8 cellular contexts compared by ENCODE assay signal in genomic region chr20:53934421-53935352, GRCh38.
DNase-seq lines count a peak whose midpoint lies in the region; ATAC-seq and TF ChIP-seq lines count a peak whose summit lies in the region.

No MANE protein-coding gene starts in this region.

- no peaks in the 10 kb centered on the region for H3K27me3 Mint-ChIP-seq in T-helper 2 cell treated with Interferon-gamma antibody and Interleukin-4, amounts not matched to agents 5 μg/mL and 100 μg/mL, for 36 hours (ENCODE audit: low read depth)

- no peak for TF ChIP-seq POLR2A in sigmoid colon (IDR thresholded peaks at IDR 0.05)

- H3K27me3 ChIP-seq in sigmoid colon: no peaks in the 10 kb centered on the region

- H3K9me3 ChIP-seq in sigmoid colon: no peaks in the 10 kb centered on the region

- H3K36me3 ChIP-seq in sigmoid colon: no peaks in the 10 kb centered on the region

- H3K27ac Mint-ChIP-seq in T-helper 2 cell treated with Interferon-gamma antibody and Interleukin-4, amounts not matched to agents 5 μg/mL and 100 μg/mL, for 36 hours: peak overlapping the region; percentile 85

- peaks cover 55% of the 10 kb centered on the region for H3K4me1 Mint-ChIP-seq in T-helper 2 cell treated with Interferon-gamma antibody and Interleukin-4, amounts not matched to agents 5 μg/mL and 100 μg/mL, for 36 hours (ENCODE audit: low read depth)

- TF ChIP-seq EP300 in sigmoid colon (IDR thresholded peaks at IDR 0.05): no peak

- H3K4me3 Mint-ChIP-seq in T-helper 2 cell treated with Interferon-gamma antibody and Interleukin-4, amounts not matched to agents 5 μg/mL and 100 μg/mL, for 36 hours: peak overlapping the region; percentile 60

- intact Hi-C loops in sigmoid colon (cut with DNase I): no loop called here

- TF ChIP-seq CTCF in foreskin fibroblast (IDR thresholded peaks at IDR 0.05; ENCODE audit: low read depth, low read length) (no peak), sigmoid colon (IDR thresholded peaks at IDR 0.05) (no peak)

- H3K4me1 ChIP-seq in sigmoid colon: peaks cover 0 to 20% (median 12%) of the 10 kb centered on the region in 4 donors

- H3K36me3 Mint-ChIP-seq in T-helper 2 cell treated with Interferon-gamma antibody and Interleukin-4, amounts not matched to agents 5 μg/mL and 100 μg/mL, for 36 hours (ENCODE audit: low read depth): no peaks in the 10 kb centered on the region

- ATAC-seq in activated CD4-positive, CD25-positive, alpha-beta regulatory T cell treated with anti-CD3 and anti-CD28 coated beads, Interleukin-2, amount 50 U/mL, for 24 hours: peak; percentile 45 to 65
- peak; percentile 31 for ATAC-seq in HG03196 (IDR thresholded peaks at IDR 0.05; ENCODE audit: unreplicated experiment)
- no peak for ATAC-seq in GM19463 (IDR thresholded peaks at IDR 0.05; ENCODE audit: unreplicated experiment)

- peak overlapping the region; percentile 42 to 61 (median 54) for H3K27ac ChIP-seq in sigmoid colon

- H3K9me3 Mint-ChIP-seq in T-helper 2 cell treated with Interferon-gamma antibody and Interleukin-4, amounts not matched to agents 5 μg/mL and 100 μg/mL, for 36 hours: no peaks in the 10 kb centered on the region

- DNase-seq in activated CD4-positive, CD25-positive, alpha-beta regulatory T cell (lab: John Stamatoyannopoulos, UW): no peak
- DNase-seq in T-helper 2 cell treated with Interferon-gamma antibody and Interleukin-4, amounts not matched to agents 5 μg/mL and 100 μg/mL, for 36 hours (ENCODE audit: low spot score): peak; percentile 20
- DNase-seq in foreskin fibroblast (peak; percentile 76 to 81), sigmoid colon (no peak), GM19238 (ENCODE audit: insufficient read length, low spot score) (no peak)

- no peak overlapping the region for H3K4me3 ChIP-seq in foreskin fibroblast (ENCODE audit: low read depth in 1 of 2, low read length in 2 of 2)
- no peak overlapping the region for H3K4me3 ChIP-seq in sigmoid colon

- WGBS in sigmoid colon, 2 donors: 36 to 77% methylated on average over 6 of the region's 6 CpGs

Comparison
In these comparisons a context has a peak if more than half of its experiments do, and no peak if none do; other contexts are left out.
1. DNase-seq: peak in T-helper 2 cell treated with Interferon-gamma antibody and Interleukin-4, amounts not matched to agents 5 μg/mL and 100 μg/mL, for 36 hours (single experiment) and foreskin fibroblast (2 of 2); none in activated CD4-positive, CD25-positive, alpha-beta regulatory T cell (0 of 4), sigmoid colon (single experiment) and GM19238 (single experiment).